In the genomic region with DNA sequence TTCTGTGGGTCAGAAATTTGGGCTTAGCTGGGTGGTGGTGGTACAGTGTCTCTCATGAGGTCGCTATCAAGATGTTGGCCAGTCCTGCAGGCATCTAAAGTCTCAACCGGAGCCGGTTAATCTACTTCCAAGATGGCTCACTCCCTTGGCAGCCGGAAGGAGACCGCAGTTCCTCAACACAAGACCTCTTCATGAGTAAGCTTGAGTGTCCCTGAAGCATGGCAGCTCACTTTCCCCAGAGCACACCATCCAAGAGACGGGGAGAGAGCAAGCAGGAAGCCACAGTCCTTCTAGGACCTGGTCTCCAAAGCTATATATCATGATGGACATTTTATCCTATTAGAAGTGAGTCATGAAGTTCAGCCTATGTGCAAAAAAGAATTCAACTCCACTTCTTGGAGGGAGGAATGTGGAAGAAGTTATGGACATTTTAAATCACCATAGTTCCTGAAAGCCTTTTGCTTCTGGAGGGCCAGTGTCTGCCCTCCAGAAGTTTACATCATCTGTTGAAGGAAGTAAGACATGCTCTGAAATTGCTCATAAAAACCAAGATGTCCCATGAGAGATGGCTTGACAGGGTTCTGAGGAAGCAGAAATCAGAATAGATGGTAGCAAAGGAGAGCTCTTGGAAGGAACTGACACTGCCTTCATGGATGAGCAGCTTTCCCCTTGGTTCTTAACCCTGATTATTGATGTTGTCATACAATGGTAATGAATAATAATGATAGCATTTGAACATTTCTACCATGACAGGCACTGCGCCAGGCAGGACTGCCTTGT, we compare ENCODE assay signal across 17 cellular contexts. TPM values are rescaled to one million over a fixed set of nuclear protein-coding genes. Genes with fewer than 3 reads are reported as not detected.
DNase-seq lines count a peak whose midpoint lies in the region; ATAC-seq and TF ChIP-seq lines count a peak whose summit lies in the region.
"Had no signal": no experiment of that assay in that cellular context is flagged by ENCODE, and none has a peak within 500 bp of the region (broad histone marks: within the 10 kb centered on the region; RNA-seq: fewer than 3 reads in every experiment).

No MANE protein-coding gene starts in this region.

- no peak overlapping the region for H3K27ac ChIP-seq in CD8-positive, alpha-beta T cell (ENCODE audit: low read depth, low read length)
- H3K27ac ChIP-seq: lower lobe of right lung, WERI-Rb-1 had no signal

- no peak for TF ChIP-seq CTCF in HFFc6 (IDR thresholded peaks at IDR 0.05)
- TF ChIP-seq CTCF in CD8-positive, alpha-beta T cell (IDR thresholded peaks at IDR 0.05), result no peak

- no peaks in the 10 kb centered on the region; the same call in none of the 2 replicates for H3K27me3 Mint-ChIP-seq in HFFc6 (ENCODE audit: insufficient read depth)
- H3K27me3 Mint-ChIP-seq in CD8-positive, alpha-beta T cell (ENCODE audit: low read depth), result no peaks in the 10 kb centered on the region
- H3K27me3 Mint-ChIP-seq in activated CD4-positive, alpha-beta T cell treated with anti-CD3 and anti-CD28 coated beads, Interleukin-2, amount 10 ng/mL, durations not matched to agents 24 days and 14 days, result no peaks in the 10 kb centered on the region
- H3K27me3 Mint-ChIP-seq: naive B cell; stimulated activated naive CD8-positive, alpha-beta T cell treated with anti-CD3 and anti-CD28 coated beads, Interleukin-15, Interleukin-2, amounts not matched to agents 100 ng/mL and 50 ng/mL, for 24 hours had no signal

- POLR2A ChIA-PET in CD8-positive, alpha-beta T cell (lab: Charles Lee), result interaction anchor here (0.6 to 1.8 kb wide), 2 partner anchors 10 to 27 kb away, joined by 6 to 10 read pairs; no protein-coding TSS in a partner anchor

- no peak overlapping the region for H3K9ac ChIP-seq in adipocyte (ENCODE audit: low read length)

- CTCF ChIA-PET in CD8-positive, alpha-beta T cell (lab: Charles Lee), result no interaction called here

- H3K27ac Mint-ChIP-seq in HFFc6, result peak overlapping the region; percentile 90
- no peak overlapping the region for H3K27ac Mint-ChIP-seq in CD8-positive, alpha-beta T cell
- H3K27ac Mint-ChIP-seq in activated CD4-positive, alpha-beta T cell treated with anti-CD3 and anti-CD28 coated beads, Interleukin-2, amount 10 ng/mL, durations not matched to agents 24 days and 14 days, result no peak overlapping the region
- H3K27ac Mint-ChIP-seq: stimulated activated naive CD8-positive, alpha-beta T cell treated with anti-CD3 and anti-CD28 coated beads, Interleukin-15, Interleukin-2, amounts not matched to agents 100 ng/mL and 50 ng/mL, for 24 hours had no signal

- peak; percentile 79 for DNase-seq in AG08395 (ENCODE audit: low spot score)
- peak; percentile 95 for DNase-seq in HFFc6
- peak; percentile 42 for DNase-seq in adipocyte (ENCODE audit: low read depth)
- DNase-seq in kidney tubule cell (ENCODE audit: low spot score), result peak; percentile 65
- no peak for DNase-seq in CD8-positive, alpha-beta T cell
- no peak for DNase-seq in stimulated activated CD4-positive, alpha-beta T cell treated with anti-CD3 and anti-CD28 coated beads, Interleukin-4, amount 100 ng/mL, for 1 hour
- no peak for DNase-seq in NCI-H1694 treated with DMSO at 0.1 percent for 48 hours (lab: John Stamatoyannopoulos, UW)
- no peak for DNase-seq in activated CD4-positive, alpha-beta T cell treated with anti-CD3 and anti-CD28 coated beads, Interleukin-2, amount 10 ng/mL, durations not matched to agents 24 days and 14 days
- DNase-seq: activated effector memory CD4-positive, alpha-beta T cell treated with Interleukin-2 at 50 U/mL for 16 hours; immature natural killer cell; lower lobe of right lung; naive B cell; NCI-H1048; NCI-H2107; NCI-H748 treated with DMSO at 0.1 percent for 48 hours; WERI-Rb-1 had no signal

- peaks cover 44% of the 10 kb centered on the region for H3K36me3 Mint-ChIP-seq in HFFc6 (ENCODE audit: low read depth)
- H3K36me3 Mint-ChIP-seq in CD8-positive, alpha-beta T cell, result peaks cover 38% of the 10 kb centered on the region
- H3K36me3 Mint-ChIP-seq in activated CD4-positive, alpha-beta T cell treated with anti-CD3 and anti-CD28 coated beads, Interleukin-2, amount 10 ng/mL, durations not matched to agents 24 days and 14 days (ENCODE audit: low read depth), result peaks cover 45% of the 10 kb centered on the region

- no peak overlapping the region for H3K4me3 ChIP-seq in adipocyte (ENCODE audit: low read length)
- H3K4me3 ChIP-seq in CD8-positive, alpha-beta T cell (ENCODE audit: low read depth, low read length), result no peak overlapping the region
- H3K4me3 ChIP-seq: lower lobe of right lung had no signal

- no peaks in the 10 kb centered on the region for H3K36me3 ChIP-seq in adipocyte (ENCODE audit: control insufficient read depth, insufficient read depth, low read length, severe bottlenecking)
- peaks cover 3% of the 10 kb centered on the region for H3K36me3 ChIP-seq in CD8-positive, alpha-beta T cell (ENCODE audit: insufficient read depth, low read length)
- H3K36me3 ChIP-seq: lower lobe of right lung, WERI-Rb-1 had no signal

- ATAC-seq in CD8-positive, alpha-beta T cell, result no peak
- ATAC-seq: lower lobe of right lung had no signal

- no peaks in the 10 kb centered on the region for H3K27me3 ChIP-seq in adipocyte (replicated peaks; ENCODE audit: control insufficient read depth, insufficient read depth, low read length)
- no peaks in the 10 kb centered on the region for H3K27me3 ChIP-seq in CD8-positive, alpha-beta T cell (ENCODE audit: insufficient read depth, low read length)

- peaks cover 99% of the 10 kb centered on the region for H3K4me1 Mint-ChIP-seq in HFFc6 (ENCODE audit: low read depth)
- H3K4me1 Mint-ChIP-seq in CD8-positive, alpha-beta T cell (ENCODE audit: low read depth), result peaks cover 20% of the 10 kb centered on the region
- peaks cover 56% of the 10 kb centered on the region for H3K4me1 Mint-ChIP-seq in activated CD4-positive, alpha-beta T cell treated with anti-CD3 and anti-CD28 coated beads, Interleukin-2, amount 10 ng/mL, durations not matched to agents 24 days and 14 days

- peaks cover 6% of the 10 kb centered on the region for H3K9me3 ChIP-seq in adipocyte (ENCODE audit: control insufficient read depth, low read length)
- no peaks in the 10 kb centered on the region for H3K9me3 ChIP-seq in CD8-positive, alpha-beta T cell (ENCODE audit: low read length)
- H3K9me3 ChIP-seq: lower lobe of right lung had no signal

- 0 out of 2 replicates have a peak, but pooled peaks cover 5% of the 10 kb centered on the region for H3K9me3 Mint-ChIP-seq in HFFc6
- no peaks in the 10 kb centered on the region for H3K9me3 Mint-ChIP-seq in CD8-positive, alpha-beta T cell
- no peaks in the 10 kb centered on the region for H3K9me3 Mint-ChIP-seq in activated CD4-positive, alpha-beta T cell treated with anti-CD3 and anti-CD28 coated beads, Interleukin-2, amount 10 ng/mL, durations not matched to agents 24 days and 14 days
- H3K9me3 Mint-ChIP-seq: stimulated activated naive CD8-positive, alpha-beta T cell treated with anti-CD3 and anti-CD28 coated beads, Interleukin-15, Interleukin-2, amounts not matched to agents 100 ng/mL and 50 ng/mL, for 24 hours had no signal

- intact Hi-C loops in CD8-positive, alpha-beta T cell (cut with DNase I, micrococcal nuclease), result no loop called here
- intact Hi-C loops in activated CD4-positive, alpha-beta T cell treated with anti-CD3 and anti-CD28 coated beads, Interleukin-2, amount 10 ng/mL, durations not matched to agents 24 days and 14 days (cut with micrococcal nuclease), result no loop called here

- H3K4me3 Mint-ChIP-seq in HFFc6, result peak overlapping the region; percentile 83
- no peak overlapping the region for H3K4me3 Mint-ChIP-seq in CD8-positive, alpha-beta T cell
- no peak overlapping the region for H3K4me3 Mint-ChIP-seq in activated CD4-positive, alpha-beta T cell treated with anti-CD3 and anti-CD28 coated beads, Interleukin-2, amount 10 ng/mL, durations not matched to agents 24 days and 14 days
- H3K4me3 Mint-ChIP-seq: immature natural killer cell; naive B cell; stimulated activated naive CD8-positive, alpha-beta T cell treated with anti-CD3 and anti-CD28 coated beads, Interleukin-15, Interleukin-2, amounts not matched to agents 100 ng/mL and 50 ng/mL, for 24 hours had no signal

- H3K4me1 ChIP-seq in adipocyte (ENCODE audit: control insufficient read depth, insufficient read depth, low read length), result peaks cover 16% of the 10 kb centered on the region
- H3K4me1 ChIP-seq in CD8-positive, alpha-beta T cell (ENCODE audit: insufficient read depth, low read length), result peaks cover under 1% of the 10 kb centered on the region
- H3K4me1 ChIP-seq: lower lobe of right lung had no signal

RNA-seq across cellular contexts. Expression of gene GALNT10, which starts 21.3 kb away (rescaled TPM):
- 100 to 1,000 TPM; 129 to 161 (median 157) TPM for total RNA-seq in HFFc6 (2021; fragmentation: NEBNext Ultra II Directional; extraction: Animal tissue kit (Norgen Biotek cat#: 25700))
- total RNA-seq in CD8-positive, alpha-beta T cell, result 10 to 100 TPM; 27.1 to 29.0 TPM
- total RNA-seq in activated CD4-positive, alpha-beta T cell treated with anti-CD3 and anti-CD28 coated beads, Interleukin-2, amount 10 ng/mL, durations not matched to agents 24 days and 14 days, result 42.7 and 50.7 TPM in 2 replicates

Comparison
In these comparisons a context has a peak if more than half of its experiments do, and no peak if none do; other contexts are left out.
1. DNase-seq: peak in AG08395 (single experiment), HFFc6 (single experiment), adipocyte (single experiment) and kidney tubule cell (single experiment); none in CD8-positive, alpha-beta T cell (0 of 7), stimulated activated CD4-positive, alpha-beta T cell treated with anti-CD3 and anti-CD28 coated beads, Interleukin-4, amount 100 ng/mL, for 1 hour (single experiment), NCI-H1694 treated with DMSO at 0.1 percent for 48 hours (single experiment) and activated CD4-positive, alpha-beta T cell treated with anti-CD3 and anti-CD28 coated beads, Interleukin-2, amount 10 ng/mL, durations not matched to agents 24 days and 14 days (single experiment).